In the genomic region with DNA sequence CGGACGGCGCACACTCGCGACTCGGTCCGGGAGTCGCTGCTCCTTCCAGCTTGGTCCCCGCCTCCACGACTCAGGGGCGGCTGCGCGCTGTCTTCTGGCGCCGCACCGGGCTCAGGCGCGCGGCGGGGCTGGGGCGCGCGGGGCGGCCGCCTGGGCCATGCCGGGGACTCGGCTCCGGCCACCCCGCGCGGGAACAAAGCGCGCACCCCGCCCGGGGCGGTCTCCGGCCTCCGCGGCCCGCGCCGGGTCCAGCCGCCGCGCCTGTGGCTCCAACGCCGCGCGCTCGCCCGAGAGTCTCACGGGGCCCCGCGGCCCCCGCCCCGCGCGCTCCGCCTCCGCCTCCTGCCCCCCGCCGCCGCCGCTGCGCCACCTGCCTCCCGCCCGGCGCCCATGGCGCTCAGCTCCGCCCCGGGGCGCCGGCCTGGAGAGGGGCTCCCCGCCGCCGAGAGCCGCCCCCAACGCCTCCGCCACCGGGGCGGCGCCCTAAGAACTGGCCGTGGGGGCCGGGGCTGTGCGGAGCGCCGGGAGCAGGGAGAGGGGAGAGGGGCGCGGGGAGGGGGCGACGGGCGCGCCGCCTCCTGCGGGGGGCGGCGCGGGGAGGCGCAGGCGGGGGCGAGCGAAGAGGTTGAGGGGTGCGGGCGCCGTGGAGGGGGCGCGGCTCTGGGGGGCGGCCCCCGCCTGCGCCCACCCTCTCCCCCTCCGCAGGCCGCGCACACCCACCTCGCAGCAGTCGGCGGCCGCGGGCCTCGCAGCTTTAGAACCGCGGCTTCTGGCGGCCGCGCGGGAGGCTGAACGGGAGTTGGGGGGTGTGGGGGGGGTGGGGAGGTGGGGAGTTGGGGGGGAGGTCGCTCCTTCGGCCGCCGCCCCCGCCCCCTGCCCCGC, we compare ENCODE assay signal across 8 cellular contexts. TPM values are rescaled to one million over a fixed set of nuclear protein-coding genes. Genes with fewer than 3 reads are reported as not detected.
A peak's percentile ranks its signal among the peaks of the same experiment; 100 is the strongest.
DNase-seq lines count a peak whose midpoint lies in the region; ATAC-seq, FAIRE-seq and TF ChIP-seq lines count a peak whose summit lies in the region.

No MANE protein-coding gene starts in this region.

- H3K36me3 Mint-ChIP-seq in naive thymus-derived CD4-positive, alpha-beta T cell = no peaks in the 10 kb centered on the region
- no peaks in the 10 kb centered on the region for H3K36me3 Mint-ChIP-seq in activated CD4-positive, alpha-beta T cell treated with anti-CD3 and anti-CD28 coated beads, Interleukin-2, amount 10 ng/mL, durations not matched to agents 7 days and 5 days (ENCODE audit: low read depth)

- TF ChIP-seq CTCF in GM10266 (IDR thresholded peaks at IDR 0.05; ENCODE audit: control insufficient read depth, insufficient read depth, low read depth, missing control alignments) (peak; percentile 16), HCT116 (IDR thresholded peaks at IDR 0.05 in 2 of 3, conservative IDR thresholded peaks at IDR 0.05 in 1 of 3; ENCODE audit: borderline replicate concordance in 1 of 3, insufficient read depth in 1 of 3, low read depth in 2 of 3, low read length in 2 of 3) (no peak), GM12878 (IDR thresholded peaks at IDR 0.05 in 2 of 3, conservative IDR thresholded peaks at IDR 0.05 in 1 of 3; ENCODE audit: control insufficient read depth in 2 of 3, extremely low read depth in 1 of 3, insufficient read depth in 1 of 3, low read depth in 3 of 3, low read length in 3 of 3) (no peak; a peak in 1 of 6 replicates)

- in situ Hi-C loops in GM12878 (cut with MboI) = no loop called here

- H3K27ac ChIP-seq in HCT116 (ENCODE audit: low read depth, low read length) (peak overlapping the region; percentile 53; the same call in 1 of the 2 replicates), GM12878 (ENCODE audit: control insufficient read depth, insufficient read depth) (no peak overlapping the region)
- no peak overlapping the region for H3K27ac ChIP-seq in naive thymus-derived CD4-positive, alpha-beta T cell (ENCODE audit: low read depth, low read length)
- H3K27ac ChIP-seq in effector memory CD4-positive, alpha-beta T cell (ENCODE audit: insufficient read depth, low read length, poor library complexity, severe bottlenecking) = no peak overlapping the region

- H3K9me3 ChIP-seq in HCT116 (ENCODE audit: control insufficient read depth in 1 of 2, insufficient read depth in 1 of 2, low read depth in 1 of 2, low read length in 2 of 2) (no peaks in the 10 kb centered on the region), GM12878 (replicated peaks; ENCODE audit: control insufficient read depth, insufficient read depth, low read length) (no peaks in the 10 kb centered on the region)
- H3K9me3 ChIP-seq in naive thymus-derived CD4-positive, alpha-beta T cell (ENCODE audit: control insufficient read depth in 2 of 3, low read length in 3 of 3) = no peaks in the 10 kb centered on the region
- H3K9me3 ChIP-seq in effector memory CD4-positive, alpha-beta T cell (ENCODE audit: control insufficient read depth, low read length) = no peaks in the 10 kb centered on the region

- no peaks in the 10 kb centered on the region for H3K36me3 ChIP-seq in HCT116 (ENCODE audit: control insufficient read depth in 1 of 2, insufficient read depth in 2 of 2, low read length in 2 of 2)
- H3K36me3 ChIP-seq in GM12878 (ENCODE audit: control insufficient read depth in 2 of 2, insufficient read depth in 2 of 2, low read length in 1 of 2) = peaks cover 0 to 2% of the 10 kb centered on the region in 2 experiments; a peak in 2 of 4 replicates
- no peaks in the 10 kb centered on the region for H3K36me3 ChIP-seq in naive thymus-derived CD4-positive, alpha-beta T cell (ENCODE audit: control insufficient read depth in 2 of 3, insufficient read depth in 3 of 3, low read length in 3 of 3)
- no peaks in the 10 kb centered on the region for H3K36me3 ChIP-seq in effector memory CD4-positive, alpha-beta T cell (ENCODE audit: control insufficient read depth, insufficient read depth, low read length)

- H3K4me1 ChIP-seq in HCT116 (ENCODE audit: control insufficient read depth in 1 of 2, insufficient read depth in 2 of 2, low read length in 2 of 2) = peaks cover 0 to 22% of the 10 kb centered on the region in 2 experiments; a peak in 2 of 4 replicates
- peaks cover 36% of the 10 kb centered on the region for H3K4me1 ChIP-seq in GM12878 (ENCODE audit: control insufficient read depth, insufficient read depth, low read length)
- peaks cover 3 to 6% of the 10 kb centered on the region in 2 donors for H3K4me1 ChIP-seq in naive thymus-derived CD4-positive, alpha-beta T cell (ENCODE audit: control insufficient read depth in 2 of 2, insufficient read depth in 2 of 2, low read length in 2 of 2)
- peaks cover 22% of the 10 kb centered on the region for H3K4me1 ChIP-seq in effector memory CD4-positive, alpha-beta T cell (ENCODE audit: control insufficient read depth, insufficient read depth, low read length, poor library complexity, severe bottlenecking)

- no peaks in the 10 kb centered on the region for H3K9me2 ChIP-seq in HCT116 (ENCODE audit: insufficient read depth)

- SMC1A ChIA-PET in GM12878 (lab: Charles Lee; ENCODE audit: uncharacterized antibody, unreplicated experiment) = no interaction called here

- H3K79me2 ChIP-seq in HCT116 (ENCODE audit: insufficient read depth, low read length) (peaks cover 7% of the 10 kb centered on the region; the same call in 1 of the 2 replicates), GM12878 (ENCODE audit: control insufficient read depth, insufficient read depth, low read length) (peaks cover 15% of the 10 kb centered on the region)

- ATAC-seq in HCT116 = peak; percentile 75
- peak; percentile 16 for ATAC-seq in GM12878
- ATAC-seq in naive thymus-derived CD4-positive, alpha-beta T cell = peak; percentile 38
- ATAC-seq in HG03097 (IDR thresholded peaks at IDR 0.05; ENCODE audit: low FRiP score, unreplicated experiment) = no peak

- no peak for FAIRE-seq in GM12878 (lab: Jason Lieb, UNC)

- intact Hi-C loops in HCT116 (cut with micrococcal nuclease) (loop anchor here (2.0 to 5.0 kb wide), 2 partner anchors 111 to 276 kb away; a partner anchor contains a TSS), GM12878 (cut with micrococcal nuclease; ENCODE audit: unreplicated experiment) (no loop called here)
- intact Hi-C loops in naive thymus-derived CD4-positive, alpha-beta T cell (cut with micrococcal nuclease) = loop anchor here in 1 of 2 donors (5.0 kb wide), 1 partner anchor 84 kb away; a partner anchor contains a TSS

- no peaks in the 10 kb centered on the region for H3K9me3 Mint-ChIP-seq in naive thymus-derived CD4-positive, alpha-beta T cell
- no peaks in the 10 kb centered on the region for H3K9me3 Mint-ChIP-seq in activated CD4-positive, alpha-beta T cell treated with anti-CD3 and anti-CD28 coated beads, Interleukin-2, amount 10 ng/mL, durations not matched to agents 7 days and 5 days

- no peak overlapping the region for H3K27ac Mint-ChIP-seq in naive thymus-derived CD4-positive, alpha-beta T cell
- H3K27ac Mint-ChIP-seq in activated CD4-positive, alpha-beta T cell treated with anti-CD3 and anti-CD28 coated beads, Interleukin-2, amount 10 ng/mL, durations not matched to agents 7 days and 5 days = no peak overlapping the region

- H2AFZ ChIP-seq in HCT116 (ENCODE audit: low read depth, low read length, poor library complexity, severe bottlenecking) (no peak overlapping the region), GM12878 (ENCODE audit: control insufficient read depth, low read depth, low read length) (no peak overlapping the region)

- BruUV-seq in HCT116 (replicated peaks; lab: Mats Ljungman, UMichigan) (no TSS peak), GM12878 (replicated peaks; lab: Mats Ljungman, UMichigan) (no TSS peak)

- H4K20me1 ChIP-seq in HCT116 (ENCODE audit: insufficient read depth) = no peaks in the 10 kb centered on the region
- no peaks in the 10 kb centered on the region for H4K20me1 ChIP-seq in GM12878 (ENCODE audit: control insufficient read depth, insufficient read depth)

- POLR2A ChIA-PET in HCT116 (lab: Charles Lee) = interaction anchor here (1.3 kb wide), 1 partner anchor 230 kb away, joined by 5 read pairs; a partner anchor contains a TSS
- POLR2A ChIA-PET in GM12878 (lab: Charles Lee) = interaction anchor here (0.9 to 1.7 kb wide), 4 partner anchors 30 to 129 kb away, joined by 3 to 5 read pairs (median 4); no protein-coding TSS in a partner anchor
- POLR2A ChIA-PET in naive thymus-derived CD4-positive, alpha-beta T cell (lab: Charles Lee) = interaction anchor here (1.0 kb wide), 1 partner anchor 226 kb away, joined by 4 read pairs; no protein-coding TSS in a partner anchor
- POLR2A ChIA-PET in activated CD4-positive, alpha-beta T cell treated with anti-CD3 and anti-CD28 coated beads, Interleukin-2, amount 10 ng/mL, durations not matched to agents 7 days and 5 days (lab: Charles Lee) = interaction anchor here (0.6 kb wide), 1 partner anchor 228 kb away, joined by 3 read pairs; no protein-coding TSS in a partner anchor

- H3K4me3 Mint-ChIP-seq in naive thymus-derived CD4-positive, alpha-beta T cell = peak overlapping the region in 1 of 10 donors; percentile 84
- H3K4me3 Mint-ChIP-seq in activated CD4-positive, alpha-beta T cell treated with anti-CD3 and anti-CD28 coated beads, Interleukin-2, amount 10 ng/mL, durations not matched to agents 7 days and 5 days = no peak overlapping the region

- H3K9ac ChIP-seq in HCT116 (ENCODE audit: low read length) (peak overlapping the region; percentile 73), GM12878 (ENCODE audit: control insufficient read depth, insufficient read depth, low read length) (no peak overlapping the region)

- TF ChIP-seq RAD21 in HCT116 (IDR thresholded peaks at IDR 0.05; ENCODE audit: low read depth) = no peak
- TF ChIP-seq RAD21 in GM12878 (IDR thresholded peaks at IDR 0.05; ENCODE audit: insufficient read depth, low read depth, low read length) = no peak

- peak; percentile 87 for DNase-seq in GM10266 (ENCODE audit: extremely low spot score)
- DNase-seq in HCT116 (ENCODE audit: low read depth, low spot score) = no peak
- no peak for DNase-seq in GM12878 (ENCODE audit: low read depth, low spot score)
- DNase-seq in naive thymus-derived CD4-positive, alpha-beta T cell = peak in 3 of 9 donors; percentile 15 to 34 (median 23)
- DNase-seq in NCI-H1105 (lab: John Stamatoyannopoulos, UW) = no peak
- no peak for DNase-seq in effector memory CD4-positive, alpha-beta T cell
- no peak for DNase-seq in activated CD4-positive, alpha-beta T cell treated with anti-CD3 and anti-CD28 coated beads, Interleukin-2, amount 10 ng/mL, durations not matched to agents 7 days and 5 days

- peak overlapping the region; percentile 94 for H3K4me2 ChIP-seq in HCT116 (ENCODE audit: low read length)
- peak overlapping the region; percentile 63; the same call in 1 of the 2 replicates for H3K4me2 ChIP-seq in GM12878 (ENCODE audit: control insufficient read depth, insufficient read depth)

- peak overlapping the region; percentile 60 to 78 for H3K4me3 ChIP-seq in HCT116 (replicated peaks in 1 of 2; ENCODE audit: low read depth in 1 of 2, low read length in 2 of 2)
- peak overlapping the region; percentile 56; the same call in 1 of the 2 replicates for H3K4me3 ChIP-seq in GM12878
- H3K4me3 ChIP-seq in naive thymus-derived CD4-positive, alpha-beta T cell (ENCODE audit: low read length) = no peak overlapping the region
- H3K4me3 ChIP-seq in effector memory CD4-positive, alpha-beta T cell (ENCODE audit: insufficient read depth, low read depth, low read length, poor library complexity, severe bottlenecking) = no peak overlapping the region

- 7% methylated on average over 12 of the region's 132 CpGs for WGBS in GM12878 (ENCODE audit: insufficient coverage, insufficient replicate concordance, low lambda C conversion rate, missing lambda C conversion rate)

- RAD21 ChIA-PET in HCT116 (lab: Charles Lee; ENCODE audit: low non-redundant PET in 1 of 2, low total read pairs in 2 of 2, uncharacterized antibody in 2 of 2, unreplicated experiment in 2 of 2) = interaction anchor here (0.6 to 0.7 kb wide), 4 partner anchors 50 to 363 kb away, joined by 4 to 5 read pairs (median 5); a partner anchor contains a TSS
- RAD21 ChIA-PET in GM12878 (lab: Charles Lee; ENCODE audit: unreplicated experiment) = interaction anchor here (0.6 to 2.6 kb wide), 9 partner anchors 24 to 276 kb away, joined by 3 to 8 read pairs (median 4); a partner anchor contains a TSS

- TF ChIP-seq POLR2A in HCT116 (IDR thresholded peaks at IDR 0.05; ENCODE audit: borderline replicate concordance, extremely low read depth, insufficient read depth, insufficient read length) (no peak), GM12878 (IDR thresholded peaks at IDR 0.05; ENCODE audit: low read depth, low read length) (no peak; the same call in none of the 2 replicates)

- no peaks in the 10 kb centered on the region for H3K27me3 ChIP-seq in HCT116 (ENCODE audit: insufficient read depth, low read length)
- peaks cover 0 to 1% of the 10 kb centered on the region in 2 experiments; a peak in 1 of 4 replicates for H3K27me3 ChIP-seq in GM12878 (replicated peaks in 1 of 2; ENCODE audit: control insufficient read depth in 2 of 2, insufficient read depth in 2 of 2, low read length in 1 of 2)
- H3K27me3 ChIP-seq in naive thymus-derived CD4-positive, alpha-beta T cell (ENCODE audit: control insufficient read depth in 2 of 2, insufficient read depth in 2 of 2, low read length in 2 of 2) = peaks cover 0 to 15% of the 10 kb centered on the region in 2 donors
- H3K27me3 ChIP-seq in effector memory CD4-positive, alpha-beta T cell (replicated peaks; ENCODE audit: control insufficient read depth, insufficient read depth, low read length, poor library complexity, severe bottlenecking) = peaks cover 53% of the 10 kb centered on the region

- CTCF ChIA-PET in HCT116 (lab: Charles Lee) (interaction anchor here (0.6 to 1.4 kb wide), 7 partner anchors 11 to 306 kb away, joined by 3 to 7 read pairs (median 4); a partner anchor contains a TSS), GM12878 (lab: Yijun Ruan, JAX) (interaction anchor here (1.0 to 1.3 kb wide), 4 partner anchors 12 to 226 kb away, joined by 3 to 5 read pairs (median 4); no protein-coding TSS in a partner anchor)
- CTCF ChIA-PET in naive thymus-derived CD4-positive, alpha-beta T cell (lab: Charles Lee) = interaction anchor here (2.0 kb wide), 1 partner anchor 275 kb away, joined by 8 read pairs; no protein-coding TSS in a partner anchor
- CTCF ChIA-PET in activated CD4-positive, alpha-beta T cell treated with anti-CD3 and anti-CD28 coated beads, Interleukin-2, amount 10 ng/mL, durations not matched to agents 7 days and 5 days (lab: Charles Lee) = interaction anchor here (3.0 kb wide), 1 partner anchor 226 kb away, joined by 11 read pairs; no protein-coding TSS in a partner anchor

- TF ChIP-seq EP300 in GM12878 (IDR thresholded peaks at IDR 0.05; ENCODE audit: borderline replicate concordance in 1 of 2, control insufficient read depth in 1 of 2, low read depth in 2 of 2, low read length in 2 of 2) = no peak

- peaks cover 0 to 26% (median 10%) of the 10 kb centered on the region in 7 donors for H3K4me1 Mint-ChIP-seq in naive thymus-derived CD4-positive, alpha-beta T cell
- peaks cover 6% of the 10 kb centered on the region for H3K4me1 Mint-ChIP-seq in activated CD4-positive, alpha-beta T cell treated with anti-CD3 and anti-CD28 coated beads, Interleukin-2, amount 10 ng/mL, durations not matched to agents 7 days and 5 days

- peaks cover 24 to 52% (median 33%) of the 10 kb centered on the region in 5 donors for H3K27me3 Mint-ChIP-seq in naive thymus-derived CD4-positive, alpha-beta T cell
- H3K27me3 Mint-ChIP-seq in activated CD4-positive, alpha-beta T cell treated with anti-CD3 and anti-CD28 coated beads, Interleukin-2, amount 10 ng/mL, durations not matched to agents 7 days and 5 days = peaks cover 46% of the 10 kb centered on the region

RNA-seq across cellular contexts. Expression of a gene that starts 35.7 kb away (rescaled TPM):
- total RNA-seq in HCT116 (2021; ENCODE audit: unreplicated experiment) (19.1 TPM), GM12878 (2014; rRNA removed) (2.3 and 2.8 TPM in 2 replicates), GM12878 (2014; rRNA removed; fragmentation: Illumina TruSeq; extraction: Trizol) (1.3 and 1.5 TPM in 2 replicates), GM12878 (2021) (35.4 and 42.6 TPM in 2 replicates)
- polyA plus RNA-seq in HCT116 (2012) = 16.8 and 17.8 TPM in 2 replicates
- 44.9 and 56.6 TPM in 2 replicates for total RNA-seq in GM12878 (2013; cell fraction: nucleolus; rRNA removed)
- 4.5 TPM for polyA plus RNA-seq in GM12878 (2011; ENCODE audit: low read depth)
- polyA plus RNA-seq in GM12878 (2011; rRNA removed) (0.75 and 1.6 TPM in 2 replicates), GM12878 (2014; fragmentation: Illumina TruSeq; extraction: Trizol) (5.6 and 6.6 TPM in 2 replicates), GM12878 (2014; fragmentation: Nextera tagmentation; extraction: Ambion mirVana) (1 to 10 TPM in 1 of 2 experiments, under 1 TPM in 1; 0.69 to 1.5 TPM), GM12878 (2014; rRNA removed) (10.2 and 15.6 TPM in 2 replicates), GM12878 (2016; fragmentation: Nextera tagmentation; extraction: Ambion mirVana) (10 to 100 TPM; 14.2 to 14.9 TPM)
- polyA plus RNA-seq in GM12878 (2011; cell fraction: cytosol; rRNA removed) = 1.8 and 2.5 TPM in 2 replicates
- 18.7 and 22.6 TPM in 2 replicates for polyA plus RNA-seq in GM12878 (2011; cell fraction: nucleus; rRNA removed)
- polyA plus RNA-seq in GM12878 (2012) = 12.9 and 17.4 TPM in 2 replicates
- 1.7 and 7.0 TPM in 2 replicates for polyA minus RNA-seq in GM12878 (2011; rRNA and poly(A)+ RNA removed)
- polyA minus RNA-seq in GM12878 (2011; cell fraction: cytosol; rRNA and poly(A)+ RNA removed) = 4.5 and 5.3 TPM in 2 replicates
- polyA minus RNA-seq in GM12878 (2011; cell fraction: nucleus; rRNA and poly(A)+ RNA removed) = 4.8 and 7.7 TPM in 2 replicates
- 10 to 100 TPM in 1 of 5 experiments, 1 to 10 TPM in 1, under 1 TPM in 2, not detected in 1; 0.14 to 25.2 (median 3.2) TPM for total RNA-seq in naive thymus-derived CD4-positive, alpha-beta T cell
- under 1 TPM; 0.17 to 0.26 TPM for polyA plus RNA-seq in naive thymus-derived CD4-positive, alpha-beta T cell
- not detected for total RNA-seq in activated CD4-positive, alpha-beta T cell treated with anti-CD3 and anti-CD28 coated beads, Interleukin-2, amount 10 ng/mL, durations not matched to agents 7 days and 5 days

Comparison
In these comparisons a context has a peak if more than half of its experiments do, and no peak if none do; other contexts are left out.
1. H3K4me3 ChIP-seq: peak in HCT116 (2 of 2) and GM12878 (single experiment); none in naive thymus-derived CD4-positive, alpha-beta T cell (single experiment) and effector memory CD4-positive, alpha-beta T cell (single experiment).